In genomic region chr2:143158098-143158497, GRCh38 we compare ENCODE assay signal across 1 cellular context.
TF ChIP-seq lines count a peak whose summit lies in the region.

No MANE protein-coding gene starts in this region.

TF ChIP-seq in GM12878, 131 proteins besides CTCF, POLR2A, EP300 and RAD21 (continued from another document):
- TF ChIP-seq NR2C1 (IDR thresholded peaks at IDR 0.05) (no peak), HDGF (IDR thresholded peaks at IDR 0.05) (no peak), MYB (IDR thresholded peaks at IDR 0.05; ENCODE audit: borderline replicate concordance, low read depth, low read length) (no peak), ZNF592 (IDR thresholded peaks at IDR 0.05) (no peak), POLR2AphosphoS5 (IDR thresholded peaks at IDR 0.05; ENCODE audit: low read length) (no peak), ZNF622 (IDR thresholded peaks at IDR 0.05) (no peak), EZH2 (IDR thresholded peaks at IDR 0.05; ENCODE audit: borderline replicate concordance, control insufficient read depth, low read depth, low read length) (no peak), BCL3 (IDR thresholded peaks at IDR 0.05; ENCODE audit: borderline replicate concordance, insufficient read depth, low read depth, low read length, poor library complexity, severe bottlenecking) (no peak), SUZ12 (IDR thresholded peaks at IDR 0.05; ENCODE audit: unreplicated experiment) (no peak), STAT1 (conservative IDR thresholded peaks at IDR 0.05) (no peak), RB1 (IDR thresholded peaks at IDR 0.05; ENCODE audit: borderline replicate concordance) (no peak), SUPT20H (IDR thresholded peaks at IDR 0.05; ENCODE audit: borderline replicate concordance, control insufficient read depth, low read depth, low read length) (no peak)
- TF ChIP-seq, protein P1, sequence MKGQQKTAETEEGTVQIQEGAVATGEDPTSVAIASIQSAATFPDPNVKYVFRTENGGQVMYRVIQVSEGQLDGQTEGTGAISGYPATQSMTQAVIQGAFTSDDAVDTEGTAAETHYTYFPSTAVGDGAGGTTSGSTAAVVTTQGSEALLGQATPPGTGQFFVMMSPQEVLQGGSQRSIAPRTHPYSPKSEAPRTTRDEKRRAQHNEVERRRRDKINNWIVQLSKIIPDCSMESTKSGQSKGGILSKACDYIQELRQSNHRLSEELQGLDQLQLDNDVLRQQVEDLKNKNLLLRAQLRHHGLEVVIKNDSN (IDR thresholded peaks at IDR 0.05; ENCODE audit: borderline replicate concordance, extremely low read length, insufficient read depth, low read depth, low read length) = no peak
- TF ChIP-seq, protein P2, sequence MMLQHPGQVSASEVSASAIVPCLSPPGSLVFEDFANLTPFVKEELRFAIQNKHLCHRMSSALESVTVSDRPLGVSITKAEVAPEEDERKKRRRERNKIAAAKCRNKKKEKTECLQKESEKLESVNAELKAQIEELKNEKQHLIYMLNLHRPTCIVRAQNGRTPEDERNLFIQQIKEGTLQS (IDR thresholded peaks at IDR 0.05; ENCODE audit: borderline replicate concordance, extremely low read depth, low read depth, low read length) = no peak
- TF ChIP-seq, protein P3, sequence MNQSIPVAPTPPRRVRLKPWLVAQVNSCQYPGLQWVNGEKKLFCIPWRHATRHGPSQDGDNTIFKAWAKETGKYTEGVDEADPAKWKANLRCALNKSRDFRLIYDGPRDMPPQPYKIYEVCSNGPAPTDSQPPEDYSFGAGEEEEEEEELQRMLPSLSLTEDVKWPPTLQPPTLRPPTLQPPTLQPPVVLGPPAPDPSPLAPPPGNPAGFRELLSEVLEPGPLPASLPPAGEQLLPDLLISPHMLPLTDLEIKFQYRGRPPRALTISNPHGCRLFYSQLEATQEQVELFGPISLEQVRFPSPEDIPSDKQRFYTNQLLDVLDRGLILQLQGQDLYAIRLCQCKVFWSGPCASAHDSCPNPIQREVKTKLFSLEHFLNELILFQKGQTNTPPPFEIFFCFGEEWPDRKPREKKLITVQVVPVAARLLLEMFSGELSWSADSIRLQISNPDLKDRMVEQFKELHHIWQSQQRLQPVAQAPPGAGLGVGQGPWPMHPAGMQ (IDR thresholded peaks at IDR 0.05; ENCODE audit: borderline replicate concordance) = no peak
TF ChIP-seq in GM12878: peak in this region for 0.
